ENCODE assay signal across 8 cellular contexts in the genomic region with DNA sequence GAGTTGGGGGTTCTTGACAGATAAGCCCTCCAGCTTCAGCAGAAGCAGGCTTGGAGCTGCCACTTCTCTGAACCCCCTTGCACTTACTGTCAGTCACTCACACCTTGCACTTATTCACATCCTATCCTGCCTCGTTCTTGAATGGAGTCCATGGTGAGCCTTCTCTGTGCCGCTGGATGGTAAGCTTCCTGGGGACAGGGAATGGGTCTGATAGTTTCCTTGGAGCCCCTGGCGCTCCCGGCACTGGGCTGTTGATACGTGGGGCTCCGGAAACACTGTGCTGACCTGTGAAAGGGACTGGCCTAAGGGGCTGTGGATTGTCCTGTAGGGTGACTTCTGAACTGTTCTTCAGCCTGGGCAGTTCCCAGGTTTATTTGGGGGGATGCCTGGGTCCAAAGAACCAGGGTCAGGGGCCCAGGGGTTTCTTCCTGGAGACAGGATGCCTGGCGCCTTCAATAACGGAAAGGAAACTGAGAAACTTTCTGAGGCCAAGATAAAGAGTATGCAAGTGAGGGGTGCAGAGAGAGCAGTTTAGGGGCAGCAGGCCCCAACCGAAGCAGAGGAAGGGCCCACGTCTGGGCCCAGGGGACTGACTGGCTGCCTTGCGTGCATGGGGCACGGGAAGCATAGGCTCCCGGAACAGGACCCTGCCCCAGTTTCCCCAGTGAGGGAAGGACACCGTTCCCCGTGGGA. TPM values are rescaled to one million over a fixed set of nuclear protein-coding genes. Genes with fewer than 3 reads are reported as not detected.
DNase-seq lines count a peak whose midpoint lies in the region; ATAC-seq and TF ChIP-seq lines count a peak whose summit lies in the region.

No MANE protein-coding gene starts in this region.

- no peaks in the 10 kb centered on the region for H3K27me3 Mint-ChIP-seq in activated naive CD8-positive, alpha-beta T cell treated with anti-CD3 and anti-CD28 coated beads, Interleukin-2, amount 50 U/mL, for 24 hours

- H3K4me1 Mint-ChIP-seq in activated naive CD8-positive, alpha-beta T cell treated with anti-CD3 and anti-CD28 coated beads, Interleukin-2, amount 50 U/mL, for 24 hours: peaks cover 37% of the 10 kb centered on the region

- no peaks in the 10 kb centered on the region for H3K9me3 Mint-ChIP-seq in activated naive CD8-positive, alpha-beta T cell treated with anti-CD3 and anti-CD28 coated beads, Interleukin-2, amount 50 U/mL, for 24 hours

- ATAC-seq in GM19395 (IDR thresholded peaks at IDR 0.05; ENCODE audit: unreplicated experiment): peak; percentile 54
- ATAC-seq in HG03460 (IDR thresholded peaks at IDR 0.05; ENCODE audit: unreplicated experiment): peak; percentile 42
- ATAC-seq in activated naive CD8-positive, alpha-beta T cell treated with anti-CD3 and anti-CD28 coated beads, Interleukin-2, amount 50 U/mL, for 24 hours: peak; percentile 18

- H3K36me3 ChIP-seq in BE2C (no peaks in the 10 kb centered on the region), kidney epithelial cell (ENCODE audit: control insufficient read depth, insufficient read depth, low read length) (peaks cover 1% of the 10 kb centered on the region), thymus (ENCODE audit: control insufficient read depth, insufficient read depth) (no peaks in the 10 kb centered on the region)

- peak overlapping the region; percentile 84 for H3K27ac Mint-ChIP-seq in activated naive CD8-positive, alpha-beta T cell treated with anti-CD3 and anti-CD28 coated beads, Interleukin-2, amount 50 U/mL, for 24 hours

- 25% methylated on average over 15 of the region's 15 CpGs for WGBS in thymus

- no peaks in the 10 kb centered on the region for H3K27me3 ChIP-seq in BE2C
- H3K27me3 ChIP-seq in kidney epithelial cell (ENCODE audit: control insufficient read depth, insufficient read depth, low read length): no peaks in the 10 kb centered on the region
- no peaks in the 10 kb centered on the region for H3K27me3 ChIP-seq in thymus (ENCODE audit: control insufficient read depth, insufficient read depth)

- peak overlapping the region; percentile 48 for H3K27ac ChIP-seq in thymus (ENCODE audit: low read depth)

- H3K4me3 Mint-ChIP-seq in activated naive CD8-positive, alpha-beta T cell treated with anti-CD3 and anti-CD28 coated beads, Interleukin-2, amount 50 U/mL, for 24 hours: peak overlapping the region; percentile 90

- H3K9me3 ChIP-seq in BE2C: no peaks in the 10 kb centered on the region
- H3K9me3 ChIP-seq in thymus (ENCODE audit: control insufficient read depth): no peaks in the 10 kb centered on the region

- peaks cover 2% of the 10 kb centered on the region for H3K36me3 Mint-ChIP-seq in activated naive CD8-positive, alpha-beta T cell treated with anti-CD3 and anti-CD28 coated beads, Interleukin-2, amount 50 U/mL, for 24 hours (ENCODE audit: low read depth)

- H3K4me1 ChIP-seq in BE2C: no peaks in the 10 kb centered on the region
- peaks cover 9% of the 10 kb centered on the region for H3K4me1 ChIP-seq in thymus (ENCODE audit: control insufficient read depth, insufficient read depth, low read length)

- peak overlapping the region; percentile 68 for H3K4me3 ChIP-seq in BE2C (ENCODE audit: low read depth, low read length)
- H3K4me3 ChIP-seq in kidney epithelial cell (ENCODE audit: low read depth, low read length): peak overlapping the region; percentile 67
- H3K4me3 ChIP-seq in thymus (ENCODE audit: low read length): peak overlapping the region; percentile 87

- DNase-seq in BE2C: no peak
- DNase-seq in activated naive CD8-positive, alpha-beta T cell treated with anti-CD3 and anti-CD28 coated beads, Interleukin-2, amount 50 U/mL, for 24 hours: no peak
- DNase-seq in kidney epithelial cell (ENCODE audit: low read depth): no peak
- DNase-seq in NOMO-1 (lab: John Stamatoyannopoulos, UW; ENCODE audit: unreplicated experiment in 2 of 2): no peak
- DNase-seq in DMS153 (lab: John Stamatoyannopoulos, UW): no peak

- TF ChIP-seq CTCF in BE2C (IDR thresholded peaks at IDR 0.05; ENCODE audit: low read depth, low read length) (no peak), kidney epithelial cell (IDR thresholded peaks at IDR 0.05; ENCODE audit: insufficient read depth, low read length, poor library complexity, severe bottlenecking) (no peak)

RNA-seq across cellular contexts. Expression of a gene that starts 0.7 kb away (rescaled TPM):
- polyA plus RNA-seq in BE2C (2012; ENCODE audit: insufficient read depth, insufficient read length, low read depth): 33.2 TPM
- total RNA-seq in kidney epithelial cell: 12.7 and 15.7 TPM in 2 replicates
- polyA plus RNA-seq in thymus: 6.1 TPM

RNA-seq across cellular contexts. Expression of a gene that starts 50.9 kb away (rescaled TPM):
- polyA plus RNA-seq in BE2C (2012; ENCODE audit: insufficient read depth, insufficient read length, low read depth): 24.0 TPM
- total RNA-seq in kidney epithelial cell: 15.0 and 15.8 TPM in 2 replicates
- 17.2 TPM for polyA plus RNA-seq in thymus
